Comparison of ENCODE assay signal across 11 cellular contexts in the genomic region with DNA sequence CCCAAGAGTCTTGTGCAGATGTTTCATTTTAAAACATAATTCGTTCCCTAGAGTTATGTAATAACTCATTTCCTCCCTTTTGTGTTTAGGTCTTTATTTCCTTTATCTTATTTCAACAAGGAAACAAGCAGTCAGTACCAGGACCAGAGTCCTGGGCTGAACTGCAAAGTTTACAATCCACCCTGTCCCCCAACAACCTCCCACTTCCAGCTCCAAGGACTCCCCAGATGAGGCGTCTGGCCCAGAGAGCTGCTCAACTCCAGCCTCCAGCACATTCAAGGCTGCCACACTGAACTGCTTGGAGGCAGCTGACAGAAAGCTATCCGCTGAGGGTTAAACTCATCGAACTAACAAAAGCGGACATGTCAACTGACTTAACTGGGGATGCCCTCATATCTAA. TPM values are rescaled to one million over a fixed set of nuclear protein-coding genes. Genes with fewer than 3 reads are reported as not detected.
DNase-seq lines count a peak whose midpoint lies in the region; ATAC-seq and TF ChIP-seq lines count a peak whose summit lies in the region.
"Had no signal": no experiment of that assay in that cellular context is flagged by ENCODE, and none has a peak within 500 bp of the region (broad histone marks: within the 10 kb centered on the region; RNA-seq: fewer than 3 reads in every experiment).

No MANE protein-coding gene starts in this region.

- ATAC-seq in CD4-positive, CD25-positive, alpha-beta regulatory T cell (ENCODE audit: low read depth in 2 of 2) = no peak
- ATAC-seq in RWPE2 (ENCODE audit: low read depth) (no peak), GM19455 (IDR thresholded peaks at IDR 0.05; ENCODE audit: unreplicated experiment) (no peak)

- peaks cover 31% of the 10 kb centered on the region for H3K36me3 ChIP-seq in CD4-positive, CD25-positive, alpha-beta regulatory T cell (ENCODE audit: control insufficient read depth, insufficient read depth, low read length)
- peaks cover 60% of the 10 kb centered on the region for H3K36me3 ChIP-seq in RWPE2 (ENCODE audit: low read depth)
- peaks cover 64% of the 10 kb centered on the region for H3K36me3 ChIP-seq in endodermal cell (ENCODE audit: control insufficient read depth, insufficient read depth, low read length)
- H3K36me3 ChIP-seq in neutrophil = peaks cover 44% of the 10 kb centered on the region
- peaks cover 75% of the 10 kb centered on the region for H3K36me3 ChIP-seq in OCI-LY7 (ENCODE audit: insufficient read depth, low read length)

- CTCF ChIA-PET in OCI-LY7 (lab: Charles Lee; ENCODE audit: unreplicated experiment) = no interaction called here

- peak overlapping the region in 2 of 3 donors; percentile 48 to 81 for H3K27ac Mint-ChIP-seq in CD4-positive, CD25-positive, alpha-beta regulatory T cell
- peak overlapping the region; percentile 12 for H3K27ac Mint-ChIP-seq in endodermal cell

- H3K27me3 Mint-ChIP-seq in CD4-positive, CD25-positive, alpha-beta regulatory T cell = peaks cover 4% of the 10 kb centered on the region
- no peaks in the 10 kb centered on the region for H3K27me3 Mint-ChIP-seq in endodermal cell (ENCODE audit: insufficient read depth)

- POLR2A ChIA-PET in OCI-LY7 (lab: Charles Lee) = no interaction called here

- H3K4me2 ChIP-seq in OCI-LY7 (ENCODE audit: low read length) = no peak overlapping the region

- peak overlapping the region in 3 of 4 donors; percentile 46 to 78 (median 57) for H3K4me3 Mint-ChIP-seq in CD4-positive, CD25-positive, alpha-beta regulatory T cell
- no peak overlapping the region for H3K4me3 Mint-ChIP-seq in endodermal cell

- no peaks in the 10 kb centered on the region for H3K9me3 Mint-ChIP-seq in CD4-positive, CD25-positive, alpha-beta regulatory T cell
- H3K9me3 Mint-ChIP-seq in endodermal cell = peaks cover 22% of the 10 kb centered on the region

- intact Hi-C loops in OCI-LY7 (cut with micrococcal nuclease; ENCODE audit: unreplicated experiment) = loop anchor here (5.0 to 10.0 kb wide), 3 partner anchors 98 to 1165 kb away; partner anchors contain the start of gene TOB2

- no peak for DNase-seq in CD4-positive, CD25-positive, alpha-beta regulatory T cell
- no peak for DNase-seq in RWPE2 (ENCODE audit: low spot score)
- DNase-seq in endodermal cell = no peak
- DNase-seq in OCI-LY7 (ENCODE audit: low spot score) = no peak
- no peak for DNase-seq in DMS 273 (lab: John Stamatoyannopoulos, UW; ENCODE audit: unreplicated experiment)
- DNase-seq in NCI-H774 (lab: John Stamatoyannopoulos, UW) = no peak
- DNase-seq: activated CD4-positive, CD25-positive, alpha-beta regulatory T cell had no signal

- TF ChIP-seq CTCF in RWPE2 (IDR thresholded peaks at IDR 0.05; ENCODE audit: poor library complexity, severe bottlenecking) (no peak), endodermal cell (conservative IDR thresholded peaks at IDR 0.05) (no peak), neutrophil (IDR thresholded peaks at IDR 0.05) (no peak), OCI-LY7 (conservative IDR thresholded peaks at IDR 0.05; ENCODE audit: low read length) (no peak)

- no TSS peak for BruUV-seq in OCI-LY7 (replicated peaks; lab: Mats Ljungman, UMichigan)

- H3K4me3 ChIP-seq in CD4-positive, CD25-positive, alpha-beta regulatory T cell (ENCODE audit: low read depth, low read length) = no peak overlapping the region
- H3K4me3 ChIP-seq in RWPE2 (ENCODE audit: severe bottlenecking) (no peak overlapping the region), endodermal cell (ENCODE audit: low read length) (no peak overlapping the region), neutrophil (ENCODE audit: low read depth in 1 of 2, low read length in 1 of 2) (no peak overlapping the region), OCI-LY7 (ENCODE audit: low read depth, low read length, poor library complexity, severe bottlenecking) (no peak overlapping the region)

- no peaks in the 10 kb centered on the region for H3K9me2 ChIP-seq in OCI-LY7 (ENCODE audit: insufficient read depth, low read length)

- H3K4me1 ChIP-seq in CD4-positive, CD25-positive, alpha-beta regulatory T cell (ENCODE audit: control insufficient read depth, insufficient read depth, low read length, poor library complexity, severe bottlenecking) = peaks cover 51% of the 10 kb centered on the region
- H3K4me1 ChIP-seq in RWPE2 (ENCODE audit: insufficient read depth, poor library complexity, severe bottlenecking) = peaks cover 24% of the 10 kb centered on the region
- peaks cover 5% of the 10 kb centered on the region for H3K4me1 ChIP-seq in endodermal cell (ENCODE audit: control insufficient read depth, insufficient read depth, low read length)
- peaks cover 35 to 41% of the 10 kb centered on the region in 2 experiments for H3K4me1 ChIP-seq in neutrophil (ENCODE audit: control insufficient read depth in 1 of 2, insufficient read depth in 1 of 2, low read depth in 1 of 2, low read length in 1 of 2)
- H3K4me1 ChIP-seq in OCI-LY7 (ENCODE audit: insufficient read depth, low read length, poor library complexity, severe bottlenecking) = peaks cover 23% of the 10 kb centered on the region

- H3K27me3 ChIP-seq in CD4-positive, CD25-positive, alpha-beta regulatory T cell (ENCODE audit: control insufficient read depth, insufficient read depth, low read length) = no peaks in the 10 kb centered on the region
- H3K27me3 ChIP-seq in RWPE2 (ENCODE audit: insufficient read depth, poor library complexity, severe bottlenecking) (no peaks in the 10 kb centered on the region), endodermal cell (ENCODE audit: control insufficient read depth, insufficient read depth, low read length, poor library complexity, severe bottlenecking) (no peaks in the 10 kb centered on the region), neutrophil (no peaks in the 10 kb centered on the region)

- peaks cover 87% of the 10 kb centered on the region for H3K79me2 ChIP-seq in OCI-LY7 (ENCODE audit: insufficient read depth, low read depth, low read length)

- peaks cover 11% of the 10 kb centered on the region for H3K36me3 Mint-ChIP-seq in CD4-positive, CD25-positive, alpha-beta regulatory T cell
- peaks cover 70% of the 10 kb centered on the region for H3K36me3 Mint-ChIP-seq in endodermal cell (ENCODE audit: low read depth)

- no peak overlapping the region for H2AFZ ChIP-seq in OCI-LY7 (ENCODE audit: low read length)

- 91 to 92% methylated on average over 4 to 5 of the region's 5 CpGs for WGBS in endodermal cell (ENCODE audit: insufficient coverage in 1 of 2, insufficient read length in 1 of 2), 2 experiments

- no peak overlapping the region for H3K9ac ChIP-seq in endodermal cell (ENCODE audit: extremely low read depth, low read length, poor library complexity, severe bottlenecking)

- H4K20me1 ChIP-seq in OCI-LY7 (ENCODE audit: insufficient read depth, low read length) = peaks cover 25% of the 10 kb centered on the region

- peaks cover 6 to 79% (median 47%) of the 10 kb centered on the region in 4 donors for H3K4me1 Mint-ChIP-seq in CD4-positive, CD25-positive, alpha-beta regulatory T cell
- H3K4me1 Mint-ChIP-seq in endodermal cell = peaks cover 23% of the 10 kb centered on the region

- H3K27ac ChIP-seq in CD4-positive, CD25-positive, alpha-beta regulatory T cell (ENCODE audit: insufficient read depth, low read length, poor library complexity, severe bottlenecking) = no peak overlapping the region
- H3K27ac ChIP-seq in RWPE2 (ENCODE audit: poor library complexity, severe bottlenecking) (peak overlapping the region; percentile 51), endodermal cell (ENCODE audit: low read depth, low read length) (no peak overlapping the region), neutrophil (peak overlapping the region; percentile 50), OCI-LY7 (ENCODE audit: low read depth, low read length, poor library complexity, severe bottlenecking) (no peak overlapping the region)

- H3K9me3 ChIP-seq in CD4-positive, CD25-positive, alpha-beta regulatory T cell (ENCODE audit: control insufficient read depth in 2 of 2, low read length in 2 of 2) = no peaks in the 10 kb centered on the region
- H3K9me3 ChIP-seq in RWPE2 (ENCODE audit: severe bottlenecking) = no peaks in the 10 kb centered on the region
- peaks cover 9% of the 10 kb centered on the region for H3K9me3 ChIP-seq in endodermal cell (ENCODE audit: control insufficient read depth, low read length)
- H3K9me3 ChIP-seq in neutrophil = no peaks in the 10 kb centered on the region
- no peaks in the 10 kb centered on the region for H3K9me3 ChIP-seq in OCI-LY7 (ENCODE audit: low read length)

RNA-seq across cellular contexts. Expression of gene POLDIP3, which starts 4.5 kb away (rescaled TPM):
- 81.0 TPM for total RNA-seq in CD4-positive, CD25-positive, alpha-beta regulatory T cell
- 10 to 100 TPM; 63.7 to 79.7 (median 70.7) TPM for polyA plus RNA-seq in CD4-positive, CD25-positive, alpha-beta regulatory T cell
- total RNA-seq in endodermal cell (100 to 1,000 TPM in 1 of 2 donors, 10 to 100 TPM in 1; 81.9 to 102 TPM), OCI-LY7 (2022) (73.5 and 74.1 TPM in 2 replicates)
- 88.4 TPM for polyA plus RNA-seq in endodermal cell (2013, experiment 1 of 2)
- polyA plus RNA-seq in endodermal cell (2013, experiment 2 of 2) = 78.7 TPM
- total RNA-seq in OCI-LY7 (2014; rRNA removed; shearing (Covaris generic)) = 52.7 and 70.7 TPM in 2 replicates

RNA-seq across cellular contexts. Expression of gene ATP5MGL, which starts 30.2 kb away (rescaled TPM):
- total RNA-seq in CD4-positive, CD25-positive, alpha-beta regulatory T cell = 4.6 TPM
- 1 to 10 TPM in 1 of 4 donors, under 1 TPM in 3; 0.67 to 1.3 (median 0.97) TPM for polyA plus RNA-seq in CD4-positive, CD25-positive, alpha-beta regulatory T cell
- total RNA-seq in endodermal cell (1 to 10 TPM in 1 of 2 donors, under 1 TPM in 1; 0.46 to 1.8 TPM), OCI-LY7 (2022) (1.1 and 1.8 TPM in 2 replicates)
- not detected for polyA plus RNA-seq in endodermal cell (2013, experiment 1 of 2)
- polyA plus RNA-seq in endodermal cell (2013, experiment 2 of 2) = 0.62 TPM
- 0.92 and 0.93 TPM in 2 replicates for total RNA-seq in OCI-LY7 (2014; rRNA removed; shearing (Covaris generic))
- total RNA-seq: LHCN-M2, RPMI7951 had no signal

RNA-seq across cellular contexts. Expression of gene CYB5R3, which starts 39.0 kb away (rescaled TPM):
- total RNA-seq in CD4-positive, CD25-positive, alpha-beta regulatory T cell = 56.3 TPM
- 10 to 100 TPM; 46.6 to 56.3 (median 54.4) TPM for polyA plus RNA-seq in CD4-positive, CD25-positive, alpha-beta regulatory T cell
- total RNA-seq in endodermal cell (10 to 100 TPM; 89.5 to 92.4 TPM), OCI-LY7 (2022) (68.9 and 74.7 TPM in 2 replicates)
- polyA plus RNA-seq in endodermal cell (2013, experiment 1 of 2) = 120 TPM
- polyA plus RNA-seq in endodermal cell (2013, experiment 2 of 2) = 109 TPM
- total RNA-seq in OCI-LY7 (2014; rRNA removed; shearing (Covaris generic)) = 28.5 and 38.0 TPM in 2 replicates

RNA-seq across cellular contexts. Expression of gene SERHL2, which starts 56.5 kb away (rescaled TPM):
- total RNA-seq in CD4-positive, CD25-positive, alpha-beta regulatory T cell = not detected
- polyA plus RNA-seq in CD4-positive, CD25-positive, alpha-beta regulatory T cell = under 1 TPM in 3 of 4 donors, not detected in 1; 0.41 to 0.76 (median 0.50) TPM
- total RNA-seq in endodermal cell (10 to 100 TPM; 12.6 to 12.8 TPM), OCI-LY7 (2022) (36.4 and 39.5 TPM in 2 replicates)
- polyA plus RNA-seq in endodermal cell (2013, experiment 1 of 2) = 15.3 TPM
- polyA plus RNA-seq in endodermal cell (2013, experiment 2 of 2) = 26.2 TPM
- total RNA-seq in OCI-LY7 (2014; rRNA removed; shearing (Covaris generic)) = 93.9 and 98.0 TPM in 2 replicates

Comparison
In these comparisons a context has a peak if more than half of its experiments do, and no peak if none do; other contexts are left out.
1. H3K27ac ChIP-seq: peak in RWPE2 (single experiment) and neutrophil (single experiment); none in CD4-positive, CD25-positive, alpha-beta regulatory T cell (single experiment), endodermal cell (single experiment) and OCI-LY7 (single experiment).